ENCODE assay signal across 31 cellular contexts in the genomic region with DNA sequence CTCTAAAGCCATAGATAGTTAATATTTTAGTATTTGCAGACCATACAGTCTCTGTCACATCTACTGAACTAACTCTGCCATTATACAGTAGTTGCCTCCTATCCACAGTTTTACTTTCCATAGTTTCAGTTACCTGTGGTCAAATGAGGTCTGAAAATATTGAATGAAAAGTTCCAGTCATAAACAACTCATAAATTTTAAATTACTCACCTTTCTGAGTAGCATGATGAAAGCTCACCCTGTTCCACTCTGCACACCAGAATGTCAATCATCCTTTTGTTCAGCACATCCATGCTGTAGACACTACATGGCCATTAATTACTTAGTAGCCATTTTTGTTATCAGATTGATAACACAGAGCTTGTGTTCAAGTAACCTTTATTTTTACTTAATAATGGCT.
"Had no signal": no experiment of that assay in that cellular context is flagged by ENCODE, and none has a peak within 500 bp of the region (broad histone marks: within the 10 kb centered on the region; RNA-seq: fewer than 3 reads in every experiment).

No MANE protein-coding gene starts in this region.

- ATAC-seq: heart right ventricle; left ventricle myocardium superior; lower lobe of right lung; mucosa of descending colon; natural killer cell treated with Interleukin-12 subunit alpha and Interleukin-12 subunit beta and Interleukin-15 and Interleukin-18, amount 100 ng/mL, for 72 hours; pancreas; right lobe of liver; stimulated activated naive B cell treated with anti-CD40 and anti-IgM and Interleukin-4, amounts not matched to agents 10 μg/mL and 1 μg/mL and 100 μg/mL, for 72 hours; upper lobe of right lung had no signal

- H3K4me1 Mint-ChIP-seq: memory B cell; naive B cell; stimulated activated naive B cell treated with anti-CD40 and anti-IgM and Interleukin-4, amounts not matched to agents 10 μg/mL and 1 μg/mL and 100 μg/mL, for 72 hours had no signal

- H3K27me3 ChIP-seq: dorsolateral prefrontal cortex, esophagus muscularis mucosa, heart right ventricle, neutrophil, pancreas, right lobe of liver, suprapubic skin, transverse colon, upper lobe of right lung, vagina had no signal

- H3K4me3 ChIP-seq: dorsolateral prefrontal cortex, esophagus muscularis mucosa, heart right ventricle, lower lobe of right lung, mucosa of descending colon, pancreas, right lobe of liver, suprapubic skin, transverse colon, upper lobe of right lung, vagina had no signal

- H3K27me3 Mint-ChIP-seq: stimulated activated naive B cell treated with anti-CD40 and anti-IgM and Interleukin-4, amounts not matched to agents 10 μg/mL and 1 μg/mL and 100 μg/mL, for 72 hours had no signal

- DNase-seq: dorsolateral prefrontal cortex; effector CD4-positive, alpha-beta T cell; foreskin melanocyte; glutamatergic neuron; heart right ventricle; hippocampal formation; kidney glomerular epithelial cell; left ventricle myocardium superior; lower lobe of right lung; mucosa of descending colon; naive B cell; pancreas; right lobe of liver; small intestine; stimulated activated CD4-positive, alpha-beta T cell treated with anti-CD3 and anti-CD28 coated beads, Interleukin-15, amount 100 ng/mL, for 24 hours; stimulated activated CD4-positive, alpha-beta T cell treated with anti-CD3 and anti-CD28 coated beads, Interleukin-2, amount 100 ng/mL, for 48 hours; stimulated activated naive B cell treated with anti-CD40 and anti-IgM and Interleukin-4, amounts not matched to agents 10 μg/mL and 1 μg/mL and 100 μg/mL, for 72 hours; transverse colon; upper lobe of right lung had no signal

- H3K27ac Mint-ChIP-seq: memory B cell; mesothelial cell of epicardium; naive B cell; natural killer cell treated with Interleukin-12 subunit alpha and Interleukin-12 subunit beta and Interleukin-15 and Interleukin-18, amount 100 ng/mL, for 72 hours; progenitor cell of endocrine pancreas; stimulated activated naive B cell treated with anti-CD40 and anti-IgM and Interleukin-4, amounts not matched to agents 10 μg/mL and 1 μg/mL and 100 μg/mL, for 72 hours; stimulated activated naive CD8-positive, alpha-beta T cell treated with anti-CD3 and anti-CD28 coated beads, Interleukin-15, Interleukin-2, amounts not matched to agents 100 ng/mL and 50 ng/mL, for 24 hours had no signal

- H3K36me3 Mint-ChIP-seq: naive B cell; stimulated activated naive B cell treated with anti-CD40 and anti-IgM and Interleukin-4, amounts not matched to agents 10 μg/mL and 1 μg/mL and 100 μg/mL, for 72 hours had no signal

- H3K27ac ChIP-seq: dorsolateral prefrontal cortex, esophagus muscularis mucosa, heart right ventricle, lower lobe of right lung, neutrophil, pancreas, right lobe of liver, suprapubic skin, transverse colon, upper lobe of right lung, vagina had no signal

- H3K36me3 ChIP-seq: esophagus muscularis mucosa, heart right ventricle, lower lobe of right lung, neutrophil, pancreas, right lobe of liver, suprapubic skin, transverse colon, upper lobe of right lung, vagina had no signal

- H3K9me3 ChIP-seq: neutrophil, pancreas, right lobe of liver, upper lobe of right lung had no signal

- H3K4me1 ChIP-seq: esophagus muscularis mucosa, lower lobe of right lung, pancreas, right lobe of liver, transverse colon, upper lobe of right lung had no signal

- H3K4me3 Mint-ChIP-seq: memory B cell; mesothelial cell of epicardium; naive B cell; natural killer cell treated with Interleukin-12 subunit alpha and Interleukin-12 subunit beta and Interleukin-15 and Interleukin-18, amount 100 ng/mL, for 72 hours; neural crest cell; stimulated activated naive B cell treated with anti-CD40 and anti-IgM and Interleukin-4, amounts not matched to agents 10 μg/mL and 1 μg/mL and 100 μg/mL, for 72 hours; stimulated activated naive CD8-positive, alpha-beta T cell treated with anti-CD3 and anti-CD28 coated beads, Interleukin-15, Interleukin-2, amounts not matched to agents 100 ng/mL and 50 ng/mL, for 24 hours had no signal

- FAIRE-seq: colon, islet of Langerhans, pancreas, small intestine had no signal
